ENCODE assay signal across 14 cellular contexts in the genomic region with DNA sequence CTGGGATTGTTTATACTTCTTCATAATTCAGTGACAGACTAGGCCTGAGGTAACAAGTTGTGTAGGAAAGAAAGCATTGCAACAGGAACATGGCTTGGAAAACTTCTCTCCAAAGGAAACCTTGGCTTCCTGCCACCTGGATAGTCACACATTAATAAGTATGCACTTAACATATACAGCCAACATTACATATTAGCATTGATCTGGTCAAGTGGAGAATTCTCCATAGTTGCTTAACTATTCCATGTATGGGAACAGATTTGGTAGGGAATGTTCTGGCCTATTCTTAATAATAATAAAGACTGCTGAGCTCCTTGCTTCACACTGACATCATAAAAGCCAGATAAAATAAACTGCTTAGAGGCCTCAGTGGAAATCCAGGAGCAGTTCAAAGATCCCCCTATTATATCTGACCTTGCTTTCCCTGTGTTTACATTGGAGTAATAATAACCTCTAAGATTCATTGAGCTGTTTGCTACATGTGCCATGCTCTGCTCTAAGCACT. TPM values are rescaled to one million over a fixed set of nuclear protein-coding genes. Genes with fewer than 3 reads are reported as not detected.
DNase-seq lines count a peak whose midpoint lies in the region; ATAC-seq and TF ChIP-seq lines count a peak whose summit lies in the region.
"Had no signal": no experiment of that assay in that cellular context is flagged by ENCODE, and none has a peak within 500 bp of the region (broad histone marks: within the 10 kb centered on the region; RNA-seq: fewer than 3 reads in every experiment).

No MANE protein-coding gene starts in this region.

- H3K9me3 ChIP-seq in liver (ENCODE audit: control insufficient read depth in 4 of 4, low read length in 3 of 4) (no peaks in the 10 kb centered on the region), SJCRH30 (replicated peaks) (no peaks in the 10 kb centered on the region)
- H3K9me3 ChIP-seq: Caco-2 had no signal

- H3K36me3 ChIP-seq in liver (ENCODE audit: control insufficient read depth in 4 of 4, insufficient read depth in 3 of 4, low read depth in 1 of 4, low read length in 3 of 4): no peaks in the 10 kb centered on the region
- H3K36me3 ChIP-seq in SJCRH30: no peaks in the 10 kb centered on the region

- H3K27me3 ChIP-seq in liver (ENCODE audit: control insufficient read depth in 4 of 4, insufficient read depth in 4 of 4, low read length in 3 of 4) (no peaks in the 10 kb centered on the region), SJCRH30 (no peaks in the 10 kb centered on the region; the same call in 1 of the 2 replicates)

- no peaks in the 10 kb centered on the region for H3K36me3 Mint-ChIP-seq in brain
- H3K36me3 Mint-ChIP-seq in naive thymus-derived CD8-positive, alpha-beta T cell: no peaks in the 10 kb centered on the region
- H3K36me3 Mint-ChIP-seq: activated CD4-positive, alpha-beta memory T cell treated with anti-CD3 and anti-CD28 coated beads for 36 hours had no signal

- no peak for ATAC-seq in GM18870 (IDR thresholded peaks at IDR 0.05; ENCODE audit: unreplicated experiment)
- no peak for ATAC-seq in naive thymus-derived CD8-positive, alpha-beta T cell
- no peak for ATAC-seq in SK-N-SH treated with all-trans-retinoic acid at 6 μM for 48 hours
- ATAC-seq: GM12878, T-helper 17 cell had no signal

- H3K4me1 Mint-ChIP-seq in brain: peaks cover 73% of the 10 kb centered on the region
- H3K4me1 Mint-ChIP-seq in naive thymus-derived CD8-positive, alpha-beta T cell: peaks cover 14 to 44% (median 37%) of the 10 kb centered on the region in 4 donors

- TF ChIP-seq CTCF in brain (conservative IDR thresholded peaks at IDR 0.05): no peak
- no peak for TF ChIP-seq CTCF in liver (IDR thresholded peaks at IDR 0.05; ENCODE audit: low read depth, low read length, missing input control)

- peaks cover 62% of the 10 kb centered on the region for H3K27me3 Mint-ChIP-seq in brain
- peaks cover 11 to 61% (median 37%) of the 10 kb centered on the region in 5 donors for H3K27me3 Mint-ChIP-seq in naive thymus-derived CD8-positive, alpha-beta T cell

- peak overlapping the region; percentile 43 to 50 for H3K27ac ChIP-seq in liver (ENCODE audit: low read depth in 1 of 2, low read length in 2 of 2)
- H3K27ac ChIP-seq in SJCRH30: no peak overlapping the region

- POLR2A ChIA-PET in naive thymus-derived CD8-positive, alpha-beta T cell (lab: Charles Lee): interaction anchor here (1.0 to 1.7 kb wide), 3 partner anchors 17 to 27 kb away, joined by 4 to 13 read pairs (median 5); partner anchors contain the start of gene NFIA

- peak; percentile 42 for DNase-seq in NCI-H2029 (lab: John Stamatoyannopoulos, UW)
- peak; percentile 42 for DNase-seq in superior temporal gyrus (ENCODE audit: extremely low spot score)
- DNase-seq in naive thymus-derived CD8-positive, alpha-beta T cell: no peak
- no peak for DNase-seq in SJCRH30
- DNase-seq: activated CD4-positive, alpha-beta memory T cell treated with anti-CD3 and anti-CD28 coated beads for 36 hours; activated naive CD4-positive, alpha-beta T cell; Caco-2; NCI-H1048; T-helper 17 cell had no signal

- no peaks in the 10 kb centered on the region for H3K9me3 Mint-ChIP-seq in brain
- no peaks in the 10 kb centered on the region for H3K9me3 Mint-ChIP-seq in naive thymus-derived CD8-positive, alpha-beta T cell
- H3K9me3 Mint-ChIP-seq: activated CD4-positive, alpha-beta memory T cell treated with anti-CD3 and anti-CD28 coated beads for 36 hours had no signal

- peaks cover 6 to 27% (median 22%) of the 10 kb centered on the region in 4 donors for H3K4me1 ChIP-seq in liver (ENCODE audit: control insufficient read depth in 4 of 4, insufficient read depth in 4 of 4, low read length in 3 of 4)
- H3K4me1 ChIP-seq in SJCRH30: peaks cover 6% of the 10 kb centered on the region; the same call in 1 of the 2 replicates
- H3K4me1 ChIP-seq: Caco-2 had no signal

- H3K4me3 ChIP-seq in liver (ENCODE audit: low read depth in 1 of 3, low read length in 3 of 3): no peak overlapping the region
- H3K4me3 ChIP-seq in SJCRH30: no peak overlapping the region
- H3K4me3 ChIP-seq: GM12878 had no signal

- TF ChIP-seq RAD21 in liver (IDR thresholded peaks at IDR 0.05): peak in 1 of 2 donors; percentile 18

- peak overlapping the region; percentile 31 to 98 (median 62) for H3K27ac Mint-ChIP-seq in brain
- H3K27ac Mint-ChIP-seq in naive thymus-derived CD8-positive, alpha-beta T cell: no peak overlapping the region
- H3K27ac Mint-ChIP-seq: activated CD4-positive, alpha-beta memory T cell treated with anti-CD3 and anti-CD28 coated beads for 36 hours; T-helper 17 cell had no signal

- H3K4me3 Mint-ChIP-seq in brain: peak overlapping the region; percentile 89 to 98 (median 97)
- H3K4me3 Mint-ChIP-seq in naive thymus-derived CD8-positive, alpha-beta T cell: peak overlapping the region in 2 of 10 donors; percentile 50 to 83
- H3K4me3 Mint-ChIP-seq: activated CD4-positive, alpha-beta memory T cell treated with anti-CD3 and anti-CD28 coated beads for 36 hours; T-helper 17 cell had no signal

- H3K9ac ChIP-seq in liver (ENCODE audit: low read depth in 1 of 2, low read length in 2 of 2): no peak overlapping the region

TF ChIP-seq in liver, 16 proteins besides CTCF, POLR2A, EP300 and RAD21:
- TF ChIP-seq JUND (IDR thresholded peaks at IDR 0.05) (no peak), RXRA (IDR thresholded peaks at IDR 0.05) (peak in 1 of 2 donors; percentile 5)
TF ChIP-seq in liver: peak in this region for 1.

TF ChIP-seq in SK-N-SH treated with all-trans-retinoic acid at 6 μM for 48 hours, 23 proteins besides CTCF, POLR2A, EP300 and RAD21 (continues in another document):
- TF ChIP-seq POU6F1 (CRISPR knock-in tag; IDR thresholded peaks at IDR 0.05; ENCODE audit: borderline replicate concordance, low read depth) (no peak), ESRRG (CRISPR knock-in tag; IDR thresholded peaks at IDR 0.05) (no peak), TCF4 (CRISPR knock-in tag; IDR thresholded peaks at IDR 0.05; ENCODE audit: borderline replicate concordance) (no peak), TSHZ2 (CRISPR knock-in tag; IDR thresholded peaks at IDR 0.05) (no peak), CSDC2 (CRISPR knock-in tag; IDR thresholded peaks at IDR 0.05) (no peak), PPARA (CRISPR knock-in tag; IDR thresholded peaks at IDR 0.05; ENCODE audit: borderline replicate concordance) (no peak), ZNF70 (CRISPR knock-in tag; IDR thresholded peaks at IDR 0.05) (no peak), ZFP30 (CRISPR knock-in tag; IDR thresholded peaks at IDR 0.05) (no peak)
- TF ChIP-seq, protein P1, sequence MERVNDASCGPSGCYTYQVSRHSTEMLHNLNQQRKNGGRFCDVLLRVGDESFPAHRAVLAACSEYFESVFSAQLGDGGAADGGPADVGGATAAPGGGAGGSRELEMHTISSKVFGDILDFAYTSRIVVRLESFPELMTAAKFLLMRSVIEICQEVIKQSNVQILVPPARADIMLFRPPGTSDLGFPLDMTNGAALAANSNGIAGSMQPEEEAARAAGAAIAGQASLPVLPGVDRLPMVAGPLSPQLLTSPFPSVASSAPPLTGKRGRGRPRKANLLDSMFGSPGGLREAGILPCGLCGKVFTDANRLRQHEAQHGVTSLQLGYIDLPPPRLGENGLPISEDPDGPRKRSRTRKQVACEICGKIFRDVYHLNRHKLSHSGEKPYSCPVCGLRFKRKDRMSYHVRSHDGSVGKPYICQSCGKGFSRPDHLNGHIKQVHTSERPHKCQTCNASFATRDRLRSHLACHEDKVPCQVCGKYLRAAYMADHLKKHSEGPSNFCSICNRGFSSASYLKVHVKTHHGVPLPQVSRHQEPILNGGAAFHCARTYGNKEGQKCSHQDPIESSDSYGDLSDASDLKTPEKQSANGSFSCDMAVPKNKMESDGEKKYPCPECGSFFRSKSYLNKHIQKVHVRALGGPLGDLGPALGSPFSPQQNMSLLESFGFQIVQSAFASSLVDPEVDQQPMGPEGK (CRISPR knock-in tag; IDR thresholded peaks at IDR 0.05; ENCODE audit: borderline replicate concordance): no peak

RNA-seq across cellular contexts. Expression of gene NFIA, which starts 27.2 kb away (rescaled TPM):
- polyA plus RNA-seq in brain (ENCODE audit: insufficient read depth, low read depth, low replicate concordance) (4.1 TPM), liver (10 to 100 TPM in 1 of 2 donors, 1 to 10 TPM in 1; 6.8 to 53.7 TPM)
- total RNA-seq in liver: 10 to 100 TPM; 16.6 to 27.7 TPM
- 1 to 10 TPM; 6.3 to 7.1 TPM for total RNA-seq in naive thymus-derived CD8-positive, alpha-beta T cell
- 1 to 10 TPM; 7.4 to 7.8 (median 7.6) TPM for polyA plus RNA-seq in naive thymus-derived CD8-positive, alpha-beta T cell
- total RNA-seq in SJCRH30 (2014; rRNA removed; shearing (Covaris generic)): 21.1 and 23.9 TPM in 2 replicates

Comparison
In these comparisons a context has a peak if more than half of its experiments do, and no peak if none do; other contexts are left out.
1. DNase-seq: peak in NCI-H2029 (single experiment) and superior temporal gyrus (single experiment); none in naive thymus-derived CD8-positive, alpha-beta T cell (0 of 10) and SJCRH30 (0 of 2).
2. H3K27ac Mint-ChIP-seq: peak in brain (5 of 5); none in naive thymus-derived CD8-positive, alpha-beta T cell (0 of 10).